24 cellular contexts compared by ENCODE assay signal in the genomic region with DNA sequence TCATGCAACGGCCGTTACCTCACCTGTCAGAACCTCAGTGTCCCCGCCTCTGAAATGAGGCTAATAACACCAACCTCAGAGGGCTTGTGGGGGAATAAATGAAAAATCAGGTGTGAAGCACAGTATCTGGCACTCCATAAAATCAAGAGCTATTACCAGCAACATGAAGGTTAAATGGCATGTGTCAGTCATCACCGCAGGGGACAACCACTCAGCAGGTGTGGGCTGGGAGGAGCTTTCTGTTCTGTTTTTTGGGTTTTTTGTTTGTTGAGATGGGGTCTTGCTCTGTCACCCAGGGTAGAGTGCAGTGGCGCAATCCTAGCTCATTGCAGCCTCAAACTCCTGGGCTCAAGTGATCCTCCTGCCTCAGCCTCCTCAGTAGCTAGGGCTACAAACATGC. TPM values are rescaled to one million over a fixed set of nuclear protein-coding genes. Genes with fewer than 3 reads are reported as not detected.
A peak's percentile ranks its signal among the peaks of the same experiment; 100 is the strongest.
DNase-seq lines count a peak whose midpoint lies in the region; ATAC-seq and TF ChIP-seq lines count a peak whose summit lies in the region.
"Had no signal": no experiment of that assay in that cellular context is flagged by ENCODE, and none has a peak within 500 bp of the region (broad histone marks: within the 10 kb centered on the region; RNA-seq: fewer than 3 reads in every experiment).

No MANE protein-coding gene starts in this region.

- H3K4me3 ChIP-seq in SK-N-MC (peak overlapping the region; percentile 26; the same call in 1 of the 2 replicates), mesodermal cell (ENCODE audit: extremely low read depth, insufficient read depth, low read length, poor library complexity, severe bottlenecking) (no peak overlapping the region)

- TF ChIP-seq CTCF in Calu3 (IDR thresholded peaks at IDR 0.05; ENCODE audit: unreplicated experiment): no peak

- TF ChIP-seq POLR2A in GM18505 (IDR thresholded peaks at IDR 0.05; ENCODE audit: borderline replicate concordance, extremely low read depth, insufficient read depth, insufficient read length): no peak

- intact Hi-C loops in Calu3 (cut with micrococcal nuclease; ENCODE audit: unreplicated experiment): no loop called here

- H3K4me3 Mint-ChIP-seq in Calu3 (ENCODE audit: low read depth, unreplicated experiment): peak overlapping the region; percentile 28
- H3K4me3 Mint-ChIP-seq in activated CD8-positive, alpha-beta memory T cell treated with anti-CD3 and anti-CD28 coated beads, Interleukin-2, amount 10 ng/mL, durations not matched to agents 7 days and 5 days: no peak overlapping the region
- H3K4me3 Mint-ChIP-seq: activated naive CD4-positive, alpha-beta T cell treated with anti-CD3 and anti-CD28 coated beads for 36 hours; CD4-positive, alpha-beta T cell; T-helper 2 cell treated with Interferon-gamma antibody and Interleukin-4, amounts not matched to agents 5 μg/mL and 100 μg/mL, for 36 hours; WTC11 had no signal

- no peak for ATAC-seq in GM18505 (IDR thresholded peaks at IDR 0.05; ENCODE audit: unreplicated experiment)
- no peak for ATAC-seq in activated CD8-positive, alpha-beta memory T cell treated with anti-CD3 and anti-CD28 coated beads, Interleukin-2, amount 10 ng/mL, durations not matched to agents 7 days and 5 days
- ATAC-seq: left lobe of liver, WTC11 had no signal

- TSS peak; percentile 16 for BruUV-seq in Calu3 (replicated peaks; lab: Mats Ljungman, UMichigan)

- no peaks in the 10 kb centered on the region for H3K9me3 Mint-ChIP-seq in Calu3 (ENCODE audit: low read depth, unreplicated experiment)
- no peaks in the 10 kb centered on the region for H3K9me3 Mint-ChIP-seq in activated CD8-positive, alpha-beta memory T cell treated with anti-CD3 and anti-CD28 coated beads, Interleukin-2, amount 10 ng/mL, durations not matched to agents 7 days and 5 days (ENCODE audit: low read depth)
- H3K9me3 Mint-ChIP-seq: CD4-positive, alpha-beta T cell had no signal

- H3K9ac ChIP-seq in SK-N-MC (ENCODE audit: insufficient read length): peak overlapping the region; percentile 49

- CTCF ChIA-PET in Calu3 (lab: Charles Lee): interaction anchor here (0.7 to 7.7 kb wide), 11 partner anchors 11 to 741 kb away, joined by 3 to 471 read pairs (median 3); a partner anchor contains a TSS
- CTCF ChIA-PET in activated CD8-positive, alpha-beta memory T cell treated with anti-CD3 and anti-CD28 coated beads, Interleukin-2, amount 10 ng/mL, durations not matched to agents 7 days and 5 days (lab: Charles Lee): interaction anchor here (1.6 to 1.7 kb wide), 2 partner anchors 104 to 118 kb away, joined by 5 to 11 read pairs; no protein-coding TSS in a partner anchor

- DNase-seq in Calu3 (no peak), SK-N-MC (ENCODE audit: low read depth, low spot score) (no peak)
- DNase-seq in stimulated activated CD8-positive, alpha-beta memory T cell treated with anti-CD3 and anti-CD28 coated beads, Interleukin-4, amount 100 ng/mL, for 48 hours: no peak
- no peak for DNase-seq in activated CD8-positive, alpha-beta memory T cell treated with anti-CD3 and anti-CD28 coated beads, Interleukin-2, amount 10 ng/mL, durations not matched to agents 7 days and 5 days
- DNase-seq: activated CD4-positive, alpha-beta T cell treated with anti-CD3 and anti-CD28 coated beads, Interleukin-2, amount 50 U/mL, for 48 hours; activated naive CD4-positive, alpha-beta T cell treated with anti-CD3 and anti-CD28 coated beads for 36 hours; CD4-positive, alpha-beta T cell; cerebellar nuclear complex; effector memory CD4-positive, alpha-beta T cell; HCEC 1CT; NCI-H146; NCI-H748 treated with DMSO at 0.1 percent for 48 hours; OCI-M1 had no signal

- H3K9me3 ChIP-seq in SK-N-MC (ENCODE audit: low read depth, low read length) (no peaks in the 10 kb centered on the region), mesodermal cell (ENCODE audit: control insufficient read depth, low read length) (peaks cover 5% of the 10 kb centered on the region)

- H3K36me3 ChIP-seq in SK-N-MC (ENCODE audit: insufficient read depth, low read length) (no peaks in the 10 kb centered on the region), mesodermal cell (ENCODE audit: control insufficient read depth, insufficient read depth, low read length) (no peaks in the 10 kb centered on the region)

- H3K36me3 Mint-ChIP-seq in Calu3 (ENCODE audit: insufficient read depth, unreplicated experiment): peaks cover 31% of the 10 kb centered on the region
- H3K36me3 Mint-ChIP-seq in activated CD8-positive, alpha-beta memory T cell treated with anti-CD3 and anti-CD28 coated beads, Interleukin-2, amount 10 ng/mL, durations not matched to agents 7 days and 5 days: no peaks in the 10 kb centered on the region

- H3K4me1 Mint-ChIP-seq in Calu3 (ENCODE audit: low read depth, unreplicated experiment): peaks cover 98% of the 10 kb centered on the region
- peaks cover 17% of the 10 kb centered on the region for H3K4me1 Mint-ChIP-seq in activated CD8-positive, alpha-beta memory T cell treated with anti-CD3 and anti-CD28 coated beads, Interleukin-2, amount 10 ng/mL, durations not matched to agents 7 days and 5 days

- peak overlapping the region; percentile 56 for H3K27ac Mint-ChIP-seq in Calu3 (ENCODE audit: unreplicated experiment)
- no peak overlapping the region for H3K27ac Mint-ChIP-seq in activated CD8-positive, alpha-beta memory T cell treated with anti-CD3 and anti-CD28 coated beads, Interleukin-2, amount 10 ng/mL, durations not matched to agents 7 days and 5 days
- H3K27ac Mint-ChIP-seq: activated naive CD4-positive, alpha-beta T cell treated with anti-CD3 and anti-CD28 coated beads for 36 hours; CD4-positive, alpha-beta T cell; T-helper 2 cell treated with Interferon-gamma antibody and Interleukin-4, amounts not matched to agents 5 μg/mL and 100 μg/mL, for 36 hours; WTC11 had no signal

- WGBS in mesodermal cell (ENCODE audit: insufficient coverage in 2 of 2), 2 experiments: 100% methylated on average over 1 of the region's 5 CpGs

- peaks cover 36% of the 10 kb centered on the region for H3K4me1 ChIP-seq in mesodermal cell (ENCODE audit: control insufficient read depth, insufficient read depth, low read length, poor library complexity, severe bottlenecking)

- no peaks in the 10 kb centered on the region for H3K27me3 Mint-ChIP-seq in Calu3 (ENCODE audit: unreplicated experiment)
- peaks cover 7% of the 10 kb centered on the region for H3K27me3 Mint-ChIP-seq in activated CD8-positive, alpha-beta memory T cell treated with anti-CD3 and anti-CD28 coated beads, Interleukin-2, amount 10 ng/mL, durations not matched to agents 7 days and 5 days

- H3K27ac ChIP-seq in SK-N-MC (peak overlapping the region; percentile 80), mesodermal cell (ENCODE audit: low read depth, low read length, severe bottlenecking) (peak overlapping the region; percentile 45)

RNA-seq across cellular contexts. Expression of a gene that starts 16.8 kb away (rescaled TPM):
- total RNA-seq in Calu3 (2022): 2,554 and 3,048 TPM in 2 replicates
- polyA plus RNA-seq in mesodermal cell (2013, experiment 1 of 2): 638 TPM
- 743 TPM for polyA plus RNA-seq in mesodermal cell (2013, experiment 2 of 2)
- total RNA-seq in activated CD8-positive, alpha-beta memory T cell treated with anti-CD3 and anti-CD28 coated beads, Interleukin-2, amount 10 ng/mL, durations not matched to agents 7 days and 5 days: not detected
- total RNA-seq: activated naive CD4-positive, alpha-beta T cell treated with anti-CD3 and anti-CD28 coated beads for 36 hours; CD4-positive, alpha-beta T cell; SK-MEL-5 had no signal

RNA-seq across cellular contexts. Expression of a gene that starts 26.2 kb away (rescaled TPM):
- total RNA-seq in Calu3 (2022): 83.0 and 86.8 TPM in 2 replicates
- 0.22 TPM for polyA plus RNA-seq in mesodermal cell (2013, experiment 1 of 2)
- polyA plus RNA-seq in mesodermal cell (2013, experiment 2 of 2): 0.40 TPM
- not detected for total RNA-seq in activated CD8-positive, alpha-beta memory T cell treated with anti-CD3 and anti-CD28 coated beads, Interleukin-2, amount 10 ng/mL, durations not matched to agents 7 days and 5 days
- total RNA-seq: activated naive CD4-positive, alpha-beta T cell treated with anti-CD3 and anti-CD28 coated beads for 36 hours; aorta; CD4-positive, alpha-beta T cell had no signal

RNA-seq across cellular contexts. Expression of a gene that starts 26.9 kb away (rescaled TPM):
- not detected in 2 replicates for total RNA-seq in Calu3 (2022)
- polyA plus RNA-seq in mesodermal cell (2013, experiment 1 of 2): not detected
- polyA plus RNA-seq in mesodermal cell (2013, experiment 2 of 2): not detected
- total RNA-seq in activated CD8-positive, alpha-beta memory T cell treated with anti-CD3 and anti-CD28 coated beads, Interleukin-2, amount 10 ng/mL, durations not matched to agents 7 days and 5 days: not detected
- total RNA-seq: activated naive CD4-positive, alpha-beta T cell treated with anti-CD3 and anti-CD28 coated beads for 36 hours; aorta; CD4-positive, alpha-beta T cell; left lobe of liver; mucosa of gallbladder; renal cortical epithelial cell; SK-MEL-5; temporal lobe; WTC11 had no signal
- polyA plus RNA-seq: AG04450 had no signal

RNA-seq across cellular contexts. Expression of a gene that starts 39.5 kb away (rescaled TPM):
- 45.7 and 323 TPM in 2 replicates for total RNA-seq in Calu3 (2022)
- not detected for polyA plus RNA-seq in mesodermal cell (2013, experiment 1 of 2)
- polyA plus RNA-seq in mesodermal cell (2013, experiment 2 of 2): not detected
- total RNA-seq in activated CD8-positive, alpha-beta memory T cell treated with anti-CD3 and anti-CD28 coated beads, Interleukin-2, amount 10 ng/mL, durations not matched to agents 7 days and 5 days: not detected
- total RNA-seq: activated naive CD4-positive, alpha-beta T cell treated with anti-CD3 and anti-CD28 coated beads for 36 hours; aorta; CD4-positive, alpha-beta T cell; left lobe of liver; renal cortical epithelial cell; SK-MEL-5; temporal lobe; WTC11 had no signal
- polyA plus RNA-seq: AG04450 had no signal

RNA-seq across cellular contexts. Expression of a gene that starts 41.8 kb away (rescaled TPM):
- total RNA-seq in Calu3 (2022): 3.8 and 12.2 TPM in 2 replicates
- not detected for polyA plus RNA-seq in mesodermal cell (2013, experiment 1 of 2)
- polyA plus RNA-seq in mesodermal cell (2013, experiment 2 of 2): not detected
- total RNA-seq in activated CD8-positive, alpha-beta memory T cell treated with anti-CD3 and anti-CD28 coated beads, Interleukin-2, amount 10 ng/mL, durations not matched to agents 7 days and 5 days: not detected
- total RNA-seq: activated naive CD4-positive, alpha-beta T cell treated with anti-CD3 and anti-CD28 coated beads for 36 hours; CD4-positive, alpha-beta T cell; left lobe of liver; SK-MEL-5; WTC11 had no signal
- polyA plus RNA-seq: AG04450 had no signal

Comparison
In these comparisons a context has a peak if more than half of its experiments do, and no peak if none do; other contexts are left out.
1. RNA of a gene that starts 16.8 kb away (total RNA-seq): 2,554 to 3,048 TPM in Calu3; not detected in activated CD8-positive, alpha-beta memory T cell treated with anti-CD3 and anti-CD28 coated beads, Interleukin-2, amount 10 ng/mL, durations not matched to agents 7 days and 5 days; every median in the first group is over 1,000 times any median in the second.
2. RNA of a gene that starts 26.2 kb away (total RNA-seq): 83.0 to 86.8 TPM in Calu3; not detected in activated CD8-positive, alpha-beta memory T cell treated with anti-CD3 and anti-CD28 coated beads, Interleukin-2, amount 10 ng/mL, durations not matched to agents 7 days and 5 days; every median in the first group is over 10 times any median in the second.